Comparison of ENCODE assay signal across 28 cellular contexts in the genomic region with DNA sequence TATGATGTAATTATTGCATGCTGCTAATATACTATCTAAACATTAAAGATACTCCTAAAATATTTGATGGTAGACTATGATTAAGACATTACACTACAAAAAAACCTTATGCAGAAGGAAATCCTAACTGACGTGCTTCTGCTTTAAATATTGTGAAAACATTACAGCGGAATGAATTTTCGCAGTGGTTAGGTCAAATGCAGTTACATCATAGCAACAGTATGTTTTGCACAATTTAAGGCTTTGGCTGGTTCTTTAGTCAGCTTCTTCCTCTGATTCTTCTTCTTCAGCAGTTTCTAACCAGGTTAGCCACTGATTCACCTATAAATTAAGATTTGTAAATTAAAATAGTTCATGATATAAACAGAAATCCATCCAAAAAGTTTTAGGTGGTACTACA. TPM values are rescaled to one million over a fixed set of nuclear protein-coding genes. Genes with fewer than 3 reads are reported as not detected.
DNase-seq lines count a peak whose midpoint lies in the region; ATAC-seq, FAIRE-seq and TF ChIP-seq lines count a peak whose summit lies in the region.
"Had no signal": no experiment of that assay in that cellular context is flagged by ENCODE, and none has a peak within 500 bp of the region (broad histone marks: within the 10 kb centered on the region; RNA-seq: fewer than 3 reads in every experiment).

No MANE protein-coding gene starts in this region.

- no peaks in the 10 kb centered on the region for H3K9me3 Mint-ChIP-seq in activated T-helper 2 cell treated with anti-CD3 and anti-CD28 coated beads, Interferon-gamma antibody, Interleukin-2, Interleukin-4, amounts not matched to agents 10 μg/mL and 5 μg/mL and 100 μg/mL, durations not matched to agents 14 hours and 24 hours and 36 hours
- no peaks in the 10 kb centered on the region for H3K9me3 Mint-ChIP-seq in activated CD8-positive, alpha-beta T cell treated with anti-CD3 and anti-CD28 coated beads for 36 hours
- H3K9me3 Mint-ChIP-seq: CD4-positive, CD25-positive, alpha-beta regulatory T cell; immature natural killer cell had no signal

- WGBS in K562 (ENCODE audit: insufficient coverage, low coverage, missing lambda C conversion rate) = 91% methylated on average over 3 of the region's 3 CpGs
- WGBS in smooth muscle cell (ENCODE audit: low lambda C conversion rate) = 95% methylated on average over 3 of the region's 3 CpGs

- H3K9ac ChIP-seq in K562 (ENCODE audit: insufficient read depth in 1 of 2, low read depth in 2 of 2, low read length in 2 of 2) (no peak overlapping the region), smooth muscle cell (ENCODE audit: low read depth) (no peak overlapping the region)

- TF ChIP-seq EP300 in K562 (IDR thresholded peaks at IDR 0.05; ENCODE audit: low read length) = no peak

- H2AFZ ChIP-seq in K562 (ENCODE audit: low read depth, low read length) (no peak overlapping the region), smooth muscle cell (ENCODE audit: low read depth) (no peak overlapping the region)

- POLR2A ChIA-PET in HEK293 (lab: Yijun Ruan, JAX) = interaction anchor here (5.6 kb wide), 1 partner anchor 11 kb away, joined by 95 read pairs; a partner anchor contains a TSS
- POLR2A ChIA-PET in K562 (lab: Yijun Ruan, JAX) = interaction anchor here (1.4 to 5.6 kb wide), 3 partner anchors 9 to 213 kb away, joined by 3 to 105 read pairs (median 9); a partner anchor contains a TSS
- POLR2A ChIA-PET in activated CD8-positive, alpha-beta T cell treated with anti-CD3 and anti-CD28 coated beads for 36 hours (lab: Charles Lee) = interaction anchor here (2.0 to 6.6 kb wide), 2 partner anchors 10 to 60 kb away, joined by 9 to 117 read pairs; a partner anchor contains a TSS

- in situ Hi-C loops in K562 (cut with MboI) = loop anchor here (25.0 kb wide), 1 partner anchor 465 kb away; no protein-coding TSS in a partner anchor

- ATAC-seq in K562 = no peak
- no peak for ATAC-seq in activated CD8-positive, alpha-beta T cell treated with anti-CD3 and anti-CD28 coated beads for 36 hours
- ATAC-seq: activated CD8-positive, alpha-beta T cell treated with anti-CD3 and anti-CD28 coated beads, Interleukin-2, amount 10 ng/mL, durations not matched to agents 7 days and 5 days; sciatic nerve had no signal

- H3K36me3 ChIP-seq in HEK293 (ENCODE audit: control insufficient read depth in 2 of 2, insufficient read depth in 1 of 2, low read length in 2 of 2) = peaks cover 19 to 73% of the 10 kb centered on the region in 2 experiments
- H3K36me3 ChIP-seq in K562 (ENCODE audit: control insufficient read depth, insufficient read depth, low read length) = peaks cover 70% of the 10 kb centered on the region
- H3K36me3 ChIP-seq in smooth muscle cell (ENCODE audit: low read depth) = peaks cover 58% of the 10 kb centered on the region

- H3K27me3 Mint-ChIP-seq in activated T-helper 2 cell treated with anti-CD3 and anti-CD28 coated beads, Interferon-gamma antibody, Interleukin-2, Interleukin-4, amounts not matched to agents 10 μg/mL and 5 μg/mL and 100 μg/mL, durations not matched to agents 14 hours and 24 hours and 36 hours (ENCODE audit: low read depth) = peaks cover 5% of the 10 kb centered on the region
- H3K27me3 Mint-ChIP-seq in activated CD8-positive, alpha-beta T cell treated with anti-CD3 and anti-CD28 coated beads for 36 hours = peaks cover 5% of the 10 kb centered on the region

- no peaks in the 10 kb centered on the region for H3K9me3 ChIP-seq in HEK293 (ENCODE audit: control insufficient read depth, insufficient read depth, low read depth, low read length)
- H3K9me3 ChIP-seq in K562 (replicated peaks; ENCODE audit: control insufficient read depth, insufficient read depth, low read depth, low read length) = no peaks in the 10 kb centered on the region
- no peaks in the 10 kb centered on the region for H3K9me3 ChIP-seq in smooth muscle cell (replicated peaks; ENCODE audit: low read depth)
- H3K9me3 ChIP-seq: SJCRH30 had no signal

- no peak overlapping the region for H3K27ac Mint-ChIP-seq in activated T-helper 2 cell treated with anti-CD3 and anti-CD28 coated beads, Interferon-gamma antibody, Interleukin-2, Interleukin-4, amounts not matched to agents 10 μg/mL and 5 μg/mL and 100 μg/mL, durations not matched to agents 14 hours and 24 hours and 36 hours
- no peak overlapping the region for H3K27ac Mint-ChIP-seq in activated CD8-positive, alpha-beta T cell treated with anti-CD3 and anti-CD28 coated beads for 36 hours

- H3K27ac ChIP-seq in HEK293 (ENCODE audit: extremely low read depth, low read depth, low read length) (no peak overlapping the region), K562 (ENCODE audit: extremely low read depth, low read depth, low read length) (no peak overlapping the region), smooth muscle cell (ENCODE audit: low read depth) (peak overlapping the region; percentile 21)
- H3K27ac ChIP-seq: SJCRH30 had no signal

- no peak for TF ChIP-seq RAD21 in K562 (CRISPR knock-in tag; conservative IDR thresholded peaks at IDR 0.05 in 1 of 2, IDR thresholded peaks at IDR 0.05 in 1 of 2)

- no peaks in the 10 kb centered on the region for H3K4me1 ChIP-seq in HEK293 (ENCODE audit: control insufficient read depth, insufficient read depth, low read length)
- peaks cover 3 to 6% of the 10 kb centered on the region in 2 experiments; a peak in 4 of 5 replicates for H3K4me1 ChIP-seq in K562 (replicated peaks in 1 of 2; ENCODE audit: control insufficient read depth in 2 of 2, insufficient read depth in 2 of 2, low read length in 2 of 2)
- H3K4me1 ChIP-seq in smooth muscle cell (ENCODE audit: low read depth) = no peaks in the 10 kb centered on the region
- H3K4me1 ChIP-seq: SJCRH30 had no signal

- H3K9me1 ChIP-seq in K562 (ENCODE audit: control insufficient read depth, insufficient read depth, low read length) = no peaks in the 10 kb centered on the region

- H3K36me3 Mint-ChIP-seq in activated T-helper 2 cell treated with anti-CD3 and anti-CD28 coated beads, Interferon-gamma antibody, Interleukin-2, Interleukin-4, amounts not matched to agents 10 μg/mL and 5 μg/mL and 100 μg/mL, durations not matched to agents 14 hours and 24 hours and 36 hours (ENCODE audit: low read depth) = peaks cover 73% of the 10 kb centered on the region
- H3K36me3 Mint-ChIP-seq in activated CD8-positive, alpha-beta T cell treated with anti-CD3 and anti-CD28 coated beads for 36 hours (ENCODE audit: low read depth) = peaks cover 56% of the 10 kb centered on the region

- H3K4me3 ChIP-seq in HEK293 (ENCODE audit: low read depth, low read length) (no peak overlapping the region), K562 (no peak overlapping the region), smooth muscle cell (no peak overlapping the region)
- H3K4me3 ChIP-seq: SJCRH30 had no signal

- peaks cover 81% of the 10 kb centered on the region for H3F3A ChIP-seq in smooth muscle cell (ENCODE audit: low read depth)

- FAIRE-seq in K562 (lab: Jason Lieb, UNC) = no peak
- FAIRE-seq: RCC 7860, urothelium cell line had no signal

- TF ChIP-seq CTCF in HEK293 (tag by site-specific recombination; IDR thresholded peaks at IDR 0.05) = no peak
- no peak for TF ChIP-seq CTCF in K562 (IDR thresholded peaks at IDR 0.05 in 2 of 3, conservative IDR thresholded peaks at IDR 0.05 in 1 of 3; ENCODE audit: insufficient read depth in 2 of 3, low read depth in 1 of 3, low read length in 3 of 3)
- no peak for TF ChIP-seq CTCF in smooth muscle cell (IDR thresholded peaks at IDR 0.05; ENCODE audit: borderline replicate concordance, insufficient read depth, poor library complexity, severe bottlenecking)
- no peak for TF ChIP-seq CTCF in activated CD8-positive, alpha-beta T cell treated with anti-CD3 and anti-CD28 coated beads for 36 hours (IDR thresholded peaks at IDR 0.05)

- no peak overlapping the region for H3K4me2 ChIP-seq in K562 (ENCODE audit: insufficient read depth, low read length)
- no peak overlapping the region for H3K4me2 ChIP-seq in smooth muscle cell

- DNase-seq in NOMO-1 (lab: John Stamatoyannopoulos, UW; ENCODE audit: unreplicated experiment in 2 of 2) = peak; percentile 61 to 89
- DNase-seq in K562 (ENCODE audit: extremely low read depth in 1 of 4, low spot score in 3 of 4) = no peak
- no peak for DNase-seq in smooth muscle cell (lab: John Stamatoyannopoulos, UW; ENCODE audit: unreplicated experiment)
- DNase-seq in activated T-helper 2 cell treated with anti-CD3 and anti-CD28 coated beads, Interferon-gamma antibody, Interleukin-2, Interleukin-4, amounts not matched to agents 10 μg/mL and 5 μg/mL and 100 μg/mL, durations not matched to agents 14 hours and 24 hours and 36 hours (ENCODE audit: low spot score) = no peak
- no peak for DNase-seq in stimulated activated naive CD4-positive, alpha-beta T cell (lab: John Stamatoyannopoulos, UW)
- DNase-seq in activated CD8-positive, alpha-beta T cell treated with anti-CD3 and anti-CD28 coated beads for 36 hours = no peak
- DNase-seq: activated CD4-positive, alpha-beta T cell treated with anti-CD3 and anti-CD28 coated beads for 1 hour; activated CD8-positive, alpha-beta T cell treated with anti-CD3 and anti-CD28 coated beads, Interleukin-2, amount 10 ng/mL, durations not matched to agents 7 days and 5 days; activated gamma-delta T cell treated with Interleukin-2 at 50 U/mL for 16 hours; activated T-cell treated with anti-CD3 and anti-CD28 coated beads for 4 hours; caudate nucleus; DMS 273 treated with DMSO at 0.1 percent for 48 hours; hypothalamus; immature natural killer cell; mesendoderm; NCI-H1105 treated with DMSO at 0.1 percent for 48 hours; NCI-H2029; NCI-H526; NK-92 treated with Interleukin-12 subunit alpha and Interleukin-12 subunit beta, amount 100 ng/mL, for 24 hours; SJCRH30; stimulated activated CD4-positive, alpha-beta T cell treated with anti-CD3 and anti-CD28 coated beads, Interleukin-15, amount 100 ng/mL, for 24 hours; stimulated activated naive CD4-positive, alpha-beta T cell treated with Interleukin-2 at 50 U/mL for 16 hours; T-helper 1 cell had no signal

- H3K27me3 ChIP-seq in K562 (ENCODE audit: control insufficient read depth in 2 of 2, insufficient read depth in 2 of 2, low read length in 2 of 2) = no peaks in the 10 kb centered on the region
- no peaks in the 10 kb centered on the region for H3K27me3 ChIP-seq in smooth muscle cell (ENCODE audit: low read depth)
- H3K27me3 ChIP-seq: SJCRH30 had no signal

- no TSS peak for BruUV-seq in K562 (replicated peaks; lab: Mats Ljungman, UMichigan)

- CTCF ChIA-PET in HEK293 (lab: Yijun Ruan, JAX) (interaction anchor here (0.7 kb wide), 1 partner anchor 29 kb away, joined by 3 read pairs; no protein-coding TSS in a partner anchor), K562 (lab: Yijun Ruan, JAX; ENCODE audit: low intra/inter-chr PET ratio) (no interaction called here)
- CTCF ChIA-PET in activated CD8-positive, alpha-beta T cell treated with anti-CD3 and anti-CD28 coated beads for 36 hours (lab: Charles Lee) = interaction anchor here (0.9 to 1.7 kb wide), 4 partner anchors 80 to 231 kb away, joined by 3 to 7 read pairs (median 4); no protein-coding TSS in a partner anchor

- no peak overlapping the region for H3K4me3 Mint-ChIP-seq in activated T-helper 2 cell treated with anti-CD3 and anti-CD28 coated beads, Interferon-gamma antibody, Interleukin-2, Interleukin-4, amounts not matched to agents 10 μg/mL and 5 μg/mL and 100 μg/mL, durations not matched to agents 14 hours and 24 hours and 36 hours (ENCODE audit: low read depth)
- H3K4me3 Mint-ChIP-seq in activated CD8-positive, alpha-beta T cell treated with anti-CD3 and anti-CD28 coated beads for 36 hours = no peak overlapping the region
- H3K4me3 Mint-ChIP-seq: activated CD8-positive, alpha-beta T cell treated with anti-CD3 and anti-CD28 coated beads, Interleukin-2, amount 10 ng/mL, durations not matched to agents 7 days and 5 days; immature natural killer cell had no signal

- no peak for TF ChIP-seq POLR2A in K562 (conservative IDR thresholded peaks at IDR 0.05)

- peaks cover 46% of the 10 kb centered on the region for H3K4me1 Mint-ChIP-seq in activated T-helper 2 cell treated with anti-CD3 and anti-CD28 coated beads, Interferon-gamma antibody, Interleukin-2, Interleukin-4, amounts not matched to agents 10 μg/mL and 5 μg/mL and 100 μg/mL, durations not matched to agents 14 hours and 24 hours and 36 hours (ENCODE audit: low read depth)
- H3K4me1 Mint-ChIP-seq in activated CD8-positive, alpha-beta T cell treated with anti-CD3 and anti-CD28 coated beads for 36 hours (ENCODE audit: low read depth) = peaks cover 56% of the 10 kb centered on the region

- H3K79me2 ChIP-seq in K562 (ENCODE audit: control insufficient read depth, insufficient read depth, low read length) (no peaks in the 10 kb centered on the region), smooth muscle cell (ENCODE audit: low read depth) (peaks cover 20% of the 10 kb centered on the region)

- intact Hi-C loops in K562 (cut with micrococcal nuclease) = loop anchor here (10.0 kb wide), 2 partner anchors 467 to 987 kb away; no protein-coding TSS in a partner anchor
- intact Hi-C loops in activated T-helper 2 cell treated with anti-CD3 and anti-CD28 coated beads, Interferon-gamma antibody, Interleukin-2, Interleukin-4, amounts not matched to agents 10 μg/mL and 5 μg/mL and 100 μg/mL, durations not matched to agents 14 hours and 24 hours and 36 hours (cut with micrococcal nuclease) = no loop called here
- intact Hi-C loops in activated CD8-positive, alpha-beta T cell treated with anti-CD3 and anti-CD28 coated beads for 36 hours (cut with micrococcal nuclease) = loop anchor here (10.0 kb wide), 1 partner anchor 137 kb away; no protein-coding TSS in a partner anchor

- H4K20me1 ChIP-seq in K562 (replicated peaks; ENCODE audit: control insufficient read depth, insufficient read depth, low read length) (peaks cover 12% of the 10 kb centered on the region; the same call in 1 of the 2 replicates), smooth muscle cell (ENCODE audit: low read depth) (peaks cover 69% of the 10 kb centered on the region)

RNA-seq across cellular contexts. Expression of a gene that starts 11.2 kb away (rescaled TPM):
- total RNA-seq in K562 (2011; cell fraction: chromatin; rRNA removed; ENCODE audit: low replicate concordance) = 653 and 1,130 TPM in 2 replicates
- 356 and 378 TPM in 2 replicates for total RNA-seq in K562 (2011; cell fraction: nucleolus; rRNA removed)
- total RNA-seq in K562 (2011; cell fraction: nucleoplasm; rRNA removed) = 459 and 505 TPM in 2 replicates
- 428 and 733 TPM in 2 replicates for total RNA-seq in K562 (2014; rRNA removed)
- total RNA-seq in K562 (2014; rRNA removed; fragmentation: Illumina TruSeq; extraction: Trizol) = 481 and 499 TPM in 2 replicates
- total RNA-seq in K562 (2015; rRNA removed; fragmentation: Illumina TruSeq; extraction: Trizol) = 719 and 734 TPM in 2 replicates
- 790 and 801 TPM in 2 replicates for total RNA-seq in K562 (2021)
- polyA plus RNA-seq in K562 (2011; rRNA removed) = 449 and 646 TPM in 2 replicates
- polyA plus RNA-seq in K562 (2011; cell fraction: cytosol; rRNA removed) = 153 and 186 TPM in 2 replicates
- 421 and 579 TPM in 2 replicates for polyA plus RNA-seq in K562 (2011; cell fraction: nucleus; rRNA removed)
- polyA plus RNA-seq in K562 (2012) = 338 and 520 TPM in 2 replicates
- 663 and 762 TPM in 2 replicates for polyA plus RNA-seq in K562 (2014; fragmentation: Illumina TruSeq; extraction: Trizol)
- polyA plus RNA-seq in K562 (2014; fragmentation: Nextera tagmentation; extraction: Ambion mirVana) = 100 to 1,000 TPM; 206 to 683 TPM
- 351 and 385 TPM in 2 replicates for polyA plus RNA-seq in K562 (2014; rRNA removed)
- polyA minus RNA-seq in K562 (2011; rRNA and poly(A)+ RNA removed) = 865 and 1,047 TPM in 2 replicates
- 467 and 888 TPM in 2 replicates for polyA minus RNA-seq in K562 (2011; cell fraction: cytosol; rRNA and poly(A)+ RNA removed)
- polyA minus RNA-seq in K562 (2011; cell fraction: nucleus; rRNA and poly(A)+ RNA removed) = 266 and 377 TPM in 2 replicates
- total RNA-seq in smooth muscle cell = 1,014 and 1,033 TPM in 2 replicates
- polyA plus RNA-seq in smooth muscle cell = 658 and 666 TPM in 2 replicates
- 1,057 and 1,120 TPM in 2 replicates for total RNA-seq in activated T-helper 2 cell treated with anti-CD3 and anti-CD28 coated beads, Interferon-gamma antibody, Interleukin-2, Interleukin-4, amounts not matched to agents 10 μg/mL and 5 μg/mL and 100 μg/mL, durations not matched to agents 14 hours and 24 hours and 36 hours
- total RNA-seq in activated CD8-positive, alpha-beta T cell treated with anti-CD3 and anti-CD28 coated beads for 36 hours = 100 to 1,000 TPM; 757 to 842 TPM

RNA-seq across cellular contexts. Expression of a gene that starts 46.5 kb away (rescaled TPM):
- 35.7 and 76.5 TPM in 2 replicates for total RNA-seq in K562 (2011; cell fraction: chromatin; rRNA removed; ENCODE audit: low replicate concordance)
- total RNA-seq in K562 (2011; cell fraction: nucleolus; rRNA removed) = 13.2 and 17.0 TPM in 2 replicates
- total RNA-seq in K562 (2011; cell fraction: nucleoplasm; rRNA removed) = 24.9 and 31.0 TPM in 2 replicates
- total RNA-seq in K562 (2014; rRNA removed) = 52.4 and 56.1 TPM in 2 replicates
- 51.9 and 61.2 TPM in 2 replicates for total RNA-seq in K562 (2014; rRNA removed; fragmentation: Illumina TruSeq; extraction: Trizol)
- total RNA-seq in K562 (2015; rRNA removed; fragmentation: Illumina TruSeq; extraction: Trizol) = 34.7 and 42.2 TPM in 2 replicates
- 52.7 and 57.9 TPM in 2 replicates for total RNA-seq in K562 (2021)
- polyA plus RNA-seq in K562 (2011; rRNA removed) = 17.6 and 27.3 TPM in 2 replicates
- 8.8 and 10.4 TPM in 2 replicates for polyA plus RNA-seq in K562 (2011; cell fraction: cytosol; rRNA removed)
- 9.5 and 11.5 TPM in 2 replicates for polyA plus RNA-seq in K562 (2011; cell fraction: nucleus; rRNA removed)
- 33.8 and 38.2 TPM in 2 replicates for polyA plus RNA-seq in K562 (2012)
- 74.3 and 79.3 TPM in 2 replicates for polyA plus RNA-seq in K562 (2014; fragmentation: Illumina TruSeq; extraction: Trizol)
- polyA plus RNA-seq in K562 (2014; fragmentation: Nextera tagmentation; extraction: Ambion mirVana) = 10 to 100 TPM; 25.4 to 38.3 TPM
- 47.3 and 49.7 TPM in 2 replicates for polyA plus RNA-seq in K562 (2014; rRNA removed)
- polyA minus RNA-seq in K562 (2011; rRNA and poly(A)+ RNA removed) = 38.7 and 48.2 TPM in 2 replicates
- polyA minus RNA-seq in K562 (2011; cell fraction: cytosol; rRNA and poly(A)+ RNA removed) = 20.4 and 24.3 TPM in 2 replicates
- polyA minus RNA-seq in K562 (2011; cell fraction: nucleus; rRNA and poly(A)+ RNA removed) = 10.6 and 23.2 TPM in 2 replicates
- total RNA-seq in smooth muscle cell = 27.5 and 29.3 TPM in 2 replicates
- 25.1 and 28.4 TPM in 2 replicates for polyA plus RNA-seq in smooth muscle cell
- 41.5 and 43.5 TPM in 2 replicates for total RNA-seq in activated T-helper 2 cell treated with anti-CD3 and anti-CD28 coated beads, Interferon-gamma antibody, Interleukin-2, Interleukin-4, amounts not matched to agents 10 μg/mL and 5 μg/mL and 100 μg/mL, durations not matched to agents 14 hours and 24 hours and 36 hours
- 10 to 100 TPM; 35.9 to 37.1 TPM for total RNA-seq in activated CD8-positive, alpha-beta T cell treated with anti-CD3 and anti-CD28 coated beads for 36 hours

Comparison
In these comparisons a context has a peak if more than half of its experiments do, and no peak if none do; other contexts are left out.
1. DNase-seq: peak in NOMO-1 (2 of 2); none in K562 (0 of 4), smooth muscle cell (single experiment), activated T-helper 2 cell treated with anti-CD3 and anti-CD28 coated beads, Interferon-gamma antibody, Interleukin-2, Interleukin-4, amounts not matched to agents 10 μg/mL and 5 μg/mL and 100 μg/mL, durations not matched to agents 14 hours and 24 hours and 36 hours (single experiment), stimulated activated naive CD4-positive, alpha-beta T cell (0 of 6) and activated CD8-positive, alpha-beta T cell treated with anti-CD3 and anti-CD28 coated beads for 36 hours (single experiment).